ENCODE assay signal across 19 cellular contexts in the genomic region with DNA sequence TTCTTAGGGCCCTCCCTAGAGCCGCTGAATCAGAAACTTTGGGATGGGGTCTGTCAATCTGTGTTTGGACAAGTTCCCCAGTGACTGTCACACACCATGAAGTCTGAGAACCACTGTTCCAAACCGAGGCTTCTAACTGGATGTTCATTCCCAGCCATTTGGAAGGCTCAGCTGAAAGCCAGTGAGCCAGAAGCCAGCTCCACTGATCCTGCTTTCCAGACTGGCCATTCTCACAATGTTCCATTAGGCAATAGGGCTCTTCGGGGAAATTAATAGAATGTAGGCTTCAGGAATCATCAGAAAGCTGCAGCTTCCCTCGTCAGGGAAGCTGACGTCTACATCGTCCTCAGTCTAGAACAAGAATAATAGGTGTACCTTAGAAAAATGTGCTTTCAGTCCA.
"Had no signal": no experiment of that assay in that cellular context is flagged by ENCODE, and none has a peak within 500 bp of the region (broad histone marks: within the 10 kb centered on the region; RNA-seq: fewer than 3 reads in every experiment).

No MANE protein-coding gene starts in this region.

- ATAC-seq: activated CD8-positive, alpha-beta memory T cell treated with anti-CD3 and anti-CD28 coated beads, Interleukin-2, amount 10 ng/mL, durations not matched to agents 7 days and 5 days; mucosa of descending colon; naive thymus-derived CD4-positive, alpha-beta T cell; SK-N-SH treated with all-trans-retinoic acid at 6 μM for 48 hours had no signal

- H3K27ac ChIP-seq: esophagus squamous epithelium, suprapubic skin, WERI-Rb-1 had no signal

- H3K4me1 ChIP-seq: esophagus squamous epithelium, pancreas had no signal

- DNase-seq: activated CD4-positive, alpha-beta T cell treated with anti-CD3 and anti-CD28 coated beads, Interleukin-2, amount 50 U/mL, for 48 hours; activated CD8-positive, alpha-beta memory T cell treated with anti-CD3 and anti-CD28 coated beads, Interleukin-2, amount 10 ng/mL, durations not matched to agents 7 days and 5 days; activated naive CD4-positive, alpha-beta T cell treated with anti-CD3 and anti-CD28 coated beads, Interleukin-2, amount 10 ng/mL, durations not matched to agents 7 days and 5 days; activated T-cell treated with anti-CD3 and anti-CD28 coated beads, Interleukin-2, amount 50 U/mL, for 1 hour; body of pancreas; cortex of kidney; effector CD8-positive, alpha-beta T cell; esophagus squamous epithelium; mucosa of descending colon; naive thymus-derived CD4-positive, alpha-beta T cell; pancreas; stimulated activated CD4-positive, alpha-beta T cell treated with anti-CD3 and anti-CD28 coated beads, Interleukin-15, amount 100 ng/mL, for 24 hours; stimulated activated CD4-positive, alpha-beta T cell treated with anti-CD3 and anti-CD28 coated beads, Interleukin-4, amount 100 ng/mL, for 1 hour; stimulated activated naive CD4-positive, alpha-beta T cell; T-helper 1 cell; WERI-Rb-1 had no signal

- H3K27me3 ChIP-seq: body of pancreas, esophagus squamous epithelium, pancreas, suprapubic skin had no signal

- H3K36me3 ChIP-seq: esophagus squamous epithelium, pancreas, suprapubic skin, WERI-Rb-1 had no signal

- H3K4me3 ChIP-seq: body of pancreas, esophagus squamous epithelium, lung, mucosa of descending colon, pancreas, suprapubic skin had no signal

- H3K9me3 ChIP-seq: body of pancreas, esophagus squamous epithelium, mucosa of descending colon, pancreas, suprapubic skin had no signal
